In genomic region chr1:101261629-101262028, GRCh38 we compare ENCODE assay signal across 19 cellular contexts. TPM values are rescaled to one million over a fixed set of nuclear protein-coding genes. Genes with fewer than 3 reads are reported as not detected.
DNase-seq lines count a peak whose midpoint lies in the region; ATAC-seq and TF ChIP-seq lines count a peak whose summit lies in the region.
"Had no signal": no experiment of that assay in that cellular context is flagged by ENCODE, and none has a peak within 500 bp of the region (broad histone marks: within the 10 kb centered on the region; RNA-seq: fewer than 3 reads in every experiment).

No MANE protein-coding gene starts in this region.

- no peak overlapping the region for H2BK120ac ChIP-seq in neuronal stem cell (ENCODE audit: low read depth, low read length)

- H3K4me2 ChIP-seq in neuronal stem cell (ENCODE audit: insufficient read depth, low read length, poor library complexity, severe bottlenecking), result no peak overlapping the region

- ATAC-seq in activated CD4-positive, alpha-beta T cell treated with anti-CD3 and anti-CD28 coated beads for 36 hours, result no peak
- ATAC-seq in CD8-positive, alpha-beta T cell, result no peak
- ATAC-seq in HG03039 (IDR thresholded peaks at IDR 0.05; ENCODE audit: unreplicated experiment), result no peak
- no peak for ATAC-seq in SK-N-SH treated with all-trans-retinoic acid at 6 μM for 48 hours

- H2AFZ ChIP-seq in neuronal stem cell (ENCODE audit: low read length), result peak overlapping the region; percentile 58

- H2BK15ac ChIP-seq in neuronal stem cell (ENCODE audit: low read length), result no peak overlapping the region

- 44 to 53% (median 46%) methylated on average over 4 of the region's 4 CpGs for WGBS in adrenal gland, 4 donors
- WGBS in neuronal stem cell (ENCODE audit: extremely low coverage in 2 of 2, insufficient read length in 2 of 2, insufficient replicate concordance in 1 of 2), 2 donors, result no CpG with 5 or more reads among the region's 4 CpGs

- no peak overlapping the region for H4K8ac ChIP-seq in neuronal stem cell (ENCODE audit: low read depth, low read length)

- H3K14ac ChIP-seq in neuronal stem cell (ENCODE audit: low read length), result no peak overlapping the region

- peaks cover 87% of the 10 kb centered on the region for H3K4me1 ChIP-seq in CD8-positive, alpha-beta T cell (ENCODE audit: insufficient read depth, low read length)
- H3K4me1 ChIP-seq in adrenal gland (replicated peaks in 1 of 2) (peaks cover 18 to 43% of the 10 kb centered on the region in 2 donors), neuronal stem cell (ENCODE audit: control insufficient read depth in 2 of 2, insufficient read depth in 1 of 2, low read depth in 1 of 2, low read length in 2 of 2) (peaks cover 9 to 16% of the 10 kb centered on the region in 2 donors)

- no peak overlapping the region for H2BK5ac ChIP-seq in neuronal stem cell (ENCODE audit: low read length)

- H3K27ac Mint-ChIP-seq in activated CD4-positive, alpha-beta T cell treated with anti-CD3 and anti-CD28 coated beads for 36 hours, result peak overlapping the region; percentile 58
- no peak overlapping the region for H3K27ac Mint-ChIP-seq in activated CD4-positive, alpha-beta T cell treated with anti-CD3 and anti-CD28 coated beads, Interleukin-2, amount 10 ng/mL, durations not matched to agents 7 days and 5 days
- H3K27ac Mint-ChIP-seq in CD8-positive, alpha-beta T cell, result peak overlapping the region; percentile 70

- no peak overlapping the region for H2AK5ac ChIP-seq in neuronal stem cell (ENCODE audit: low read depth, low read length)

- H3K9me3 Mint-ChIP-seq in activated CD4-positive, alpha-beta T cell treated with anti-CD3 and anti-CD28 coated beads for 36 hours (ENCODE audit: low read depth), result no peaks in the 10 kb centered on the region
- peaks cover 4% of the 10 kb centered on the region for H3K9me3 Mint-ChIP-seq in activated CD4-positive, alpha-beta T cell treated with anti-CD3 and anti-CD28 coated beads, Interleukin-2, amount 10 ng/mL, durations not matched to agents 7 days and 5 days
- no peaks in the 10 kb centered on the region for H3K9me3 Mint-ChIP-seq in CD8-positive, alpha-beta T cell

- H4K91ac ChIP-seq in neuronal stem cell (ENCODE audit: low read depth, low read length, poor library complexity), result no peak overlapping the region

- no peaks in the 10 kb centered on the region for H3K27me3 ChIP-seq in CD8-positive, alpha-beta T cell (ENCODE audit: insufficient read depth, low read length)
- H3K27me3 ChIP-seq in adrenal gland, result no peaks in the 10 kb centered on the region
- H3K27me3 ChIP-seq in neuronal stem cell (ENCODE audit: control insufficient read depth in 3 of 3, insufficient read depth in 3 of 3, low read depth in 1 of 3, low read length in 3 of 3), result no peaks in the 10 kb centered on the region
- H3K27me3 ChIP-seq: brain microvascular endothelial cell, ovary, suprapubic skin had no signal

- H2BK12ac ChIP-seq in neuronal stem cell (ENCODE audit: low read length), result no peak overlapping the region

- CTCF ChIA-PET in activated CD4-positive, alpha-beta T cell treated with anti-CD3 and anti-CD28 coated beads for 36 hours (lab: Charles Lee), result interaction anchor here (0.6 to 2.5 kb wide), 6 partner anchors 9 to 330 kb away, joined by 3 to 14 read pairs (median 4); no protein-coding TSS in a partner anchor
- CTCF ChIA-PET in activated CD4-positive, alpha-beta T cell treated with anti-CD3 and anti-CD28 coated beads, Interleukin-2, amount 10 ng/mL, durations not matched to agents 7 days and 5 days (lab: Charles Lee), result interaction anchor here (0.8 to 1.5 kb wide), 2 partner anchors 25 to 26 kb away, joined by 3 to 4 read pairs; no protein-coding TSS in a partner anchor
- CTCF ChIA-PET in CD8-positive, alpha-beta T cell (lab: Charles Lee), result interaction anchor here (1.3 kb wide), 1 partner anchor 24 kb away, joined by 3 read pairs; no protein-coding TSS in a partner anchor

- H3K4me3 Mint-ChIP-seq in activated CD4-positive, alpha-beta T cell treated with anti-CD3 and anti-CD28 coated beads for 36 hours, result no peak overlapping the region
- H3K4me3 Mint-ChIP-seq in activated CD4-positive, alpha-beta T cell treated with anti-CD3 and anti-CD28 coated beads, Interleukin-2, amount 10 ng/mL, durations not matched to agents 7 days and 5 days, result no peak overlapping the region
- H3K4me3 Mint-ChIP-seq in CD8-positive, alpha-beta T cell, result no peak overlapping the region

- H3K27me3 Mint-ChIP-seq in activated CD4-positive, alpha-beta T cell treated with anti-CD3 and anti-CD28 coated beads for 36 hours, result no peaks in the 10 kb centered on the region
- H3K27me3 Mint-ChIP-seq in activated CD4-positive, alpha-beta T cell treated with anti-CD3 and anti-CD28 coated beads, Interleukin-2, amount 10 ng/mL, durations not matched to agents 7 days and 5 days, result peaks cover 2% of the 10 kb centered on the region
- no peaks in the 10 kb centered on the region for H3K27me3 Mint-ChIP-seq in CD8-positive, alpha-beta T cell (ENCODE audit: low read depth)

- H3K27ac ChIP-seq in CD8-positive, alpha-beta T cell (ENCODE audit: low read depth, low read length), result no peak overlapping the region
- H3K27ac ChIP-seq in adrenal gland (peak overlapping the region in 3 of 5 donors; percentile 1 to 57 (median 41)), neuronal stem cell (replicated peaks; ENCODE audit: low read length) (no peak overlapping the region)
- H3K27ac ChIP-seq: brain microvascular endothelial cell, ovary, suprapubic skin had no signal

- no peak for DNase-seq in activated CD4-positive, alpha-beta T cell treated with anti-CD3 and anti-CD28 coated beads for 36 hours
- DNase-seq in activated CD4-positive, alpha-beta T cell treated with anti-CD3 and anti-CD28 coated beads, Interleukin-2, amount 10 ng/mL, durations not matched to agents 7 days and 5 days, result no peak
- no peak for DNase-seq in CD8-positive, alpha-beta T cell
- DNase-seq in adrenal gland, result peak in 2 of 7 donors; percentile 15 to 24
- no peak for DNase-seq in neuronal stem cell (ENCODE audit: low spot score)
- DNase-seq in nucleus accumbens (lab: John Stamatoyannopoulos, UW), result no peak
- DNase-seq: activated naive CD4-positive, alpha-beta T cell treated with Interleukin-2 at 50 U/mL for 16 hours; brain microvascular endothelial cell; cortex of kidney; HCEC 1CT; NCI-H187 treated with DMSO at 0.1 percent for 48 hours; ovary; stimulated activated CD4-positive, alpha-beta T cell treated with anti-CD3 and anti-CD28 coated beads, Interleukin-4, amount 100 ng/mL, for 1 hour; T-helper 1 cell had no signal

- no peak overlapping the region for H3K4ac ChIP-seq in neuronal stem cell (ENCODE audit: low read length)

- no peak overlapping the region for H3K23ac ChIP-seq in neuronal stem cell (ENCODE audit: low read depth, low read length, poor library complexity)

- H3K36me3 Mint-ChIP-seq in activated CD4-positive, alpha-beta T cell treated with anti-CD3 and anti-CD28 coated beads for 36 hours (ENCODE audit: low read depth), result peaks cover 3% of the 10 kb centered on the region
- peaks cover 11% of the 10 kb centered on the region for H3K36me3 Mint-ChIP-seq in activated CD4-positive, alpha-beta T cell treated with anti-CD3 and anti-CD28 coated beads, Interleukin-2, amount 10 ng/mL, durations not matched to agents 7 days and 5 days (ENCODE audit: low read depth)
- no peaks in the 10 kb centered on the region for H3K36me3 Mint-ChIP-seq in CD8-positive, alpha-beta T cell

- no peak overlapping the region for H3K4me3 ChIP-seq in CD8-positive, alpha-beta T cell (ENCODE audit: low read depth, low read length)
- H3K4me3 ChIP-seq in adrenal gland (no peak overlapping the region), neuronal stem cell (ENCODE audit: low read length in 2 of 2) (no peak overlapping the region)
- H3K4me3 ChIP-seq: ovary, skin epidermis, suprapubic skin had no signal

- intact Hi-C loops in activated CD4-positive, alpha-beta T cell treated with anti-CD3 and anti-CD28 coated beads for 36 hours (cut with DNase I, micrococcal nuclease), result no loop called here
- intact Hi-C loops in CD8-positive, alpha-beta T cell (cut with DNase I, micrococcal nuclease), result loop anchor here in 1 of 2 experiments (2.0 kb wide), 1 partner anchor 23 kb away; no protein-coding TSS in a partner anchor
- intact Hi-C loops in adrenal gland (cut with DNase I), result no loop called here

- TF ChIP-seq CTCF in CD8-positive, alpha-beta T cell (IDR thresholded peaks at IDR 0.05), result no peak
- TF ChIP-seq CTCF in adrenal gland (IDR thresholded peaks at IDR 0.05), result no peak

- no peak for TF ChIP-seq POLR2A in adrenal gland (IDR thresholded peaks at IDR 0.05)

- H3K9ac ChIP-seq in neuronal stem cell (ENCODE audit: low read depth, low read length, poor library complexity), result no peak overlapping the region

- POLR2A ChIA-PET in activated CD4-positive, alpha-beta T cell treated with anti-CD3 and anti-CD28 coated beads for 36 hours (lab: Charles Lee), result interaction anchor here (0.6 to 0.7 kb wide), 2 partner anchors 9 to 21 kb away, joined by 3 read pairs; no protein-coding TSS in a partner anchor
- POLR2A ChIA-PET in activated CD4-positive, alpha-beta T cell treated with anti-CD3 and anti-CD28 coated beads, Interleukin-2, amount 10 ng/mL, durations not matched to agents 7 days and 5 days (lab: Charles Lee), result no interaction called here
- POLR2A ChIA-PET in CD8-positive, alpha-beta T cell (lab: Charles Lee), result interaction anchor here (1.1 to 1.2 kb wide), 2 partner anchors 9 to 22 kb away, joined by 3 to 7 read pairs; no protein-coding TSS in a partner anchor

- H3K18ac ChIP-seq in neuronal stem cell (ENCODE audit: low read length), result no peak overlapping the region

- no peaks in the 10 kb centered on the region for H3K36me3 ChIP-seq in CD8-positive, alpha-beta T cell (ENCODE audit: insufficient read depth, low read length)
- H3K36me3 ChIP-seq in adrenal gland (replicated peaks in 1 of 2) (no peaks in the 10 kb centered on the region), neuronal stem cell (replicated peaks in 1 of 2; ENCODE audit: control insufficient read depth in 2 of 2, insufficient read depth in 2 of 2, low read length in 2 of 2) (no peaks in the 10 kb centered on the region)
- H3K36me3 ChIP-seq: brain microvascular endothelial cell, ovary, suprapubic skin had no signal

- no peaks in the 10 kb centered on the region for H3K9me3 ChIP-seq in CD8-positive, alpha-beta T cell (ENCODE audit: low read length)
- H3K9me3 ChIP-seq in adrenal gland (replicated peaks in 1 of 3), result no peaks in the 10 kb centered on the region
- H3K9me3 ChIP-seq in neuronal stem cell (replicated peaks in 1 of 2; ENCODE audit: control insufficient read depth in 2 of 2, insufficient read depth in 1 of 2, low read depth in 1 of 2, low read length in 2 of 2), result no peaks in the 10 kb centered on the region
- H3K9me3 ChIP-seq: ovary, suprapubic skin had no signal

- H3K79me1 ChIP-seq in neuronal stem cell (ENCODE audit: low read depth, low read length), result no peaks in the 10 kb centered on the region

- H3K4me1 Mint-ChIP-seq in activated CD4-positive, alpha-beta T cell treated with anti-CD3 and anti-CD28 coated beads for 36 hours, result peaks cover 81% of the 10 kb centered on the region
- peaks cover 85% of the 10 kb centered on the region for H3K4me1 Mint-ChIP-seq in activated CD4-positive, alpha-beta T cell treated with anti-CD3 and anti-CD28 coated beads, Interleukin-2, amount 10 ng/mL, durations not matched to agents 7 days and 5 days
- H3K4me1 Mint-ChIP-seq in CD8-positive, alpha-beta T cell (ENCODE audit: low read depth), result peaks cover 84% of the 10 kb centered on the region

RNA-seq across cellular contexts. Expression of gene S1PR1, which starts 24.8 kb away (rescaled TPM):
- total RNA-seq in activated CD4-positive, alpha-beta T cell treated with anti-CD3 and anti-CD28 coated beads for 36 hours, result 100 to 1,000 TPM; 109 to 130 TPM
- total RNA-seq in activated CD4-positive, alpha-beta T cell treated with anti-CD3 and anti-CD28 coated beads, Interleukin-2, amount 10 ng/mL, durations not matched to agents 7 days and 5 days, result 100 to 1,000 TPM; 177 to 209 TPM
- 100 to 1,000 TPM; 416 to 420 TPM for total RNA-seq in CD8-positive, alpha-beta T cell
- 10 to 100 TPM; 24.9 to 41.9 (median 28.3) TPM for total RNA-seq in adrenal gland
- 10 to 100 TPM; 11.3 to 26.0 (median 17.3) TPM for polyA plus RNA-seq in adrenal gland
- 19.5 TPM for polyA plus RNA-seq in neuronal stem cell (2013, experiment 1 of 2)
- polyA plus RNA-seq in neuronal stem cell (2013, experiment 2 of 2), result 19.0 TPM
- total RNA-seq: NCI-H460 had no signal

Comparison
In these comparisons a context has a peak if more than half of its experiments do, and no peak if none do; other contexts are left out.
1. H3K27ac ChIP-seq: peak in adrenal gland (3 of 5); none in CD8-positive, alpha-beta T cell (single experiment) and neuronal stem cell (single experiment).